14 cellular contexts compared by ENCODE assay signal in genomic region chr9:122954253-122954691, GRCh38. TPM values are rescaled to one million over a fixed set of nuclear protein-coding genes. Genes with fewer than 3 reads are reported as not detected.
A peak's percentile ranks its signal among the peaks of the same experiment; 100 is the strongest.
DNase-seq lines count a peak whose midpoint lies in the region; ATAC-seq and TF ChIP-seq lines count a peak whose summit lies in the region.
"Had no signal": no experiment of that assay in that cellular context is flagged by ENCODE, and none has a peak within 500 bp of the region (broad histone marks: within the 10 kb centered on the region; RNA-seq: fewer than 3 reads in every experiment).

No MANE protein-coding gene starts in this region.

- H3K27me3 ChIP-seq in colonic mucosa (no peaks in the 10 kb centered on the region), left lung (no peaks in the 10 kb centered on the region)

- intact Hi-C loops in colonic mucosa (cut with DNase I) (no loop called here), left lung (cut with DNase I) (no loop called here)
- intact Hi-C loops in activated CD4-positive, alpha-beta T cell treated with anti-CD3 and anti-CD28 coated beads, Interleukin-2, amount 10 ng/mL, durations not matched to agents 24 days and 14 days (cut with micrococcal nuclease), result no loop called here

- H3K27ac Mint-ChIP-seq in activated CD4-positive, alpha-beta T cell treated with anti-CD3 and anti-CD28 coated beads, Interleukin-2, amount 10 ng/mL, durations not matched to agents 24 days and 14 days, result no peak overlapping the region

- H3K36me3 ChIP-seq in colonic mucosa (no peaks in the 10 kb centered on the region), left lung (no peaks in the 10 kb centered on the region)

- peak; percentile 28 for DNase-seq in AG08395 (ENCODE audit: low spot score)
- peak; percentile 61 for DNase-seq in LoVo (ENCODE audit: low spot score)
- no peak for DNase-seq in colonic mucosa
- no peak for DNase-seq in left lung
- no peak for DNase-seq in 8988T
- no peak for DNase-seq in activated CD4-positive, alpha-beta T cell treated with anti-CD3 and anti-CD28 coated beads, Interleukin-2, amount 10 ng/mL, durations not matched to agents 24 days and 14 days
- no peak for DNase-seq in activated CD4-positive, alpha-beta T cell treated with anti-CD3 and anti-CD28 coated beads, Interleukin-2, amount 50 U/mL, for 4 hours
- DNase-seq: activated gamma-delta T cell; left cardiac atrium; NCI-H2081; stimulated activated CD8-positive, alpha-beta memory T cell treated with anti-CD3 and anti-CD28 coated beads, Interleukin-4, amount 100 ng/mL, for 48 hours had no signal

- H3K4me3 Mint-ChIP-seq in activated CD4-positive, alpha-beta T cell treated with anti-CD3 and anti-CD28 coated beads, Interleukin-2, amount 10 ng/mL, durations not matched to agents 24 days and 14 days, result no peak overlapping the region
- H3K4me3 Mint-ChIP-seq: nephron had no signal

- peaks cover 11% of the 10 kb centered on the region for H3K36me3 Mint-ChIP-seq in activated CD4-positive, alpha-beta T cell treated with anti-CD3 and anti-CD28 coated beads, Interleukin-2, amount 10 ng/mL, durations not matched to agents 24 days and 14 days (ENCODE audit: low read depth)

- H3K27ac ChIP-seq in colonic mucosa, result peak overlapping the region; percentile 25
- peak overlapping the region; percentile 33 to 42 for H3K27ac ChIP-seq in left lung
- H3K27ac ChIP-seq: KMS-11 had no signal

- H3K4me3 ChIP-seq in colonic mucosa (no peak overlapping the region), left lung (no peak overlapping the region)

- H3K9ac ChIP-seq in colonic mucosa (ENCODE audit: low read depth in 2 of 2, low read length in 2 of 2), result no peak overlapping the region
- H3K9ac ChIP-seq: KMS-11 had no signal

- H3K9me3 ChIP-seq in colonic mucosa (no peaks in the 10 kb centered on the region), left lung (no peaks in the 10 kb centered on the region)

- peaks cover 8% of the 10 kb centered on the region for H3K4me1 Mint-ChIP-seq in activated CD4-positive, alpha-beta T cell treated with anti-CD3 and anti-CD28 coated beads, Interleukin-2, amount 10 ng/mL, durations not matched to agents 24 days and 14 days

- H3K27me3 Mint-ChIP-seq in activated CD4-positive, alpha-beta T cell treated with anti-CD3 and anti-CD28 coated beads, Interleukin-2, amount 10 ng/mL, durations not matched to agents 24 days and 14 days, result no peaks in the 10 kb centered on the region

- no peak for TF ChIP-seq CTCF in colonic mucosa (IDR thresholded peaks at IDR 0.05)
- TF ChIP-seq CTCF in left lung (IDR thresholded peaks at IDR 0.05), result no peak

- H3K4me1 ChIP-seq in colonic mucosa (no peaks in the 10 kb centered on the region), left lung (peaks cover 14 to 22% of the 10 kb centered on the region in 2 donors)

- no peaks in the 10 kb centered on the region for H3K9me3 Mint-ChIP-seq in activated CD4-positive, alpha-beta T cell treated with anti-CD3 and anti-CD28 coated beads, Interleukin-2, amount 10 ng/mL, durations not matched to agents 24 days and 14 days
- H3K9me3 Mint-ChIP-seq: nephron had no signal

- ATAC-seq in left lung (peak; percentile 73), HG02852 (IDR thresholded peaks at IDR 0.05; ENCODE audit: unreplicated experiment) (no peak)

RNA-seq across cellular contexts. Expression of gene RABGAP1, which starts 13.5 kb away (rescaled TPM):
- total RNA-seq in colonic mucosa (10 to 100 TPM; 40.9 to 49.4 TPM), left lung (10 to 100 TPM; 52.6 to 55.4 TPM)
- 23.9 and 25.7 TPM in 2 replicates for total RNA-seq in activated CD4-positive, alpha-beta T cell treated with anti-CD3 and anti-CD28 coated beads, Interleukin-2, amount 10 ng/mL, durations not matched to agents 24 days and 14 days

RNA-seq across cellular contexts. Expression of gene ZBTB26, which starts 23.0 kb away (rescaled TPM):
- 1 to 10 TPM; 4.3 to 6.5 TPM for total RNA-seq in colonic mucosa
- total RNA-seq in left lung, result 1 to 10 TPM; 5.2 to 5.4 TPM
- 8.4 and 8.9 TPM in 2 replicates for total RNA-seq in activated CD4-positive, alpha-beta T cell treated with anti-CD3 and anti-CD28 coated beads, Interleukin-2, amount 10 ng/mL, durations not matched to agents 24 days and 14 days

RNA-seq across cellular contexts. Expression of gene ZBTB6, which starts 41.1 kb away (rescaled TPM):
- 1 to 10 TPM; 6.6 to 8.4 TPM for total RNA-seq in colonic mucosa
- total RNA-seq in left lung, result 1 to 10 TPM; 6.9 to 8.6 TPM
- 10.7 and 11.6 TPM in 2 replicates for total RNA-seq in activated CD4-positive, alpha-beta T cell treated with anti-CD3 and anti-CD28 coated beads, Interleukin-2, amount 10 ng/mL, durations not matched to agents 24 days and 14 days

RNA-seq across cellular contexts. Expression of gene RC3H2, which starts 49.1 kb away (rescaled TPM):
- 10 to 100 TPM; 34.4 to 44.9 TPM for total RNA-seq in colonic mucosa
- 10 to 100 TPM; 46.1 to 48.3 TPM for total RNA-seq in left lung
- total RNA-seq in activated CD4-positive, alpha-beta T cell treated with anti-CD3 and anti-CD28 coated beads, Interleukin-2, amount 10 ng/mL, durations not matched to agents 24 days and 14 days, result 39.7 and 40.2 TPM in 2 replicates

Comparison
In these comparisons a context has a peak if more than half of its experiments do, and no peak if none do; other contexts are left out.
1. DNase-seq: peak in AG08395 (single experiment) and LoVo (single experiment); none in colonic mucosa (single experiment), left lung (0 of 2), 8988T (single experiment), activated CD4-positive, alpha-beta T cell treated with anti-CD3 and anti-CD28 coated beads, Interleukin-2, amount 10 ng/mL, durations not matched to agents 24 days and 14 days (single experiment) and activated CD4-positive, alpha-beta T cell treated with anti-CD3 and anti-CD28 coated beads, Interleukin-2, amount 50 U/mL, for 4 hours (0 of 2).